ENCODE assay signal across 8 cellular contexts in the genomic region with DNA sequence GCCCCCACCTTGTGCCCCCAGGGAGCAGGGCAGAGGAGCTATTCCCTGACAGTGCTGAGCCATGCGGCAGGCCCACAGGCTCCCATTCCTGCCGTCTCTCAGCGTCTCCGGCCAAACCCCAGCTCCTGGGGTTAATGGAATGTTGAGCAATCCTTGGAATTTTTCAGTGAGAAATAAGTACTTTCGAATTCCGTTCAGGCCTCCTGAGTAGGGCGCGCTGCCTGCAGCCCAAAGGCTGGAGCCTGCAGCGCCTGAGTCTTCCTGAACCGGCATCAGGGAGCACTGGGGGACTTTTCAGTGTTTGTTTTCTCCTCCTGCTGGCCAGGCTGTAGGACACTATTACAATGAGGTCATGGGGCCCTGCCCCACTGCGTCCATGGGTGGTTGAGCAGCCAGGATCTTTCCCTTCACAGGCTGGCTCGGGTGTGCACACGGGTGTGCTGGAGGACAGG. TPM values are rescaled to one million over a fixed set of nuclear protein-coding genes. Genes with fewer than 3 reads are reported as not detected.
DNase-seq lines count a peak whose midpoint lies in the region; ATAC-seq and TF ChIP-seq lines count a peak whose summit lies in the region.

No MANE protein-coding gene starts in this region.

- H3K27ac ChIP-seq in RWPE1 = peak overlapping the region; percentile 85

- peak overlapping the region; percentile 57 for H2AFZ ChIP-seq in neuron (ENCODE audit: low read depth, low read length)

- peaks cover 30% of the 10 kb centered on the region for H3K4me1 Mint-ChIP-seq in activated T-helper 17 cell treated with anti-CD3 and anti-CD28 coated beads, Interleukin-2, amount 50 U/mL, for 72 hours

- CTCF ChIA-PET in AG04449 (lab: Yijun Ruan, JAX) = interaction anchor here (0.9 to 3.2 kb wide), 6 partner anchors 19 to 107 kb away, joined by 3 to 15 read pairs (median 5); a partner anchor contains a TSS
- CTCF ChIA-PET in RWPE1 (lab: Yijun Ruan, JAX) = interaction anchor here (0.6 to 1.1 kb wide), 3 partner anchors 100 to 1087 kb away, joined by 4 to 5 read pairs (median 5); a partner anchor contains a TSS

- peak overlapping the region; percentile 20 for H3K4me3 ChIP-seq in AG04449 (ENCODE audit: low read depth, low read length)
- peak overlapping the region; percentile 28 for H3K4me3 ChIP-seq in fibroblast of the aortic adventitia (ENCODE audit: low read depth, low read length)
- peak overlapping the region; percentile 14 for H3K4me3 ChIP-seq in neuron (ENCODE audit: low read length)

- peak; percentile 47 for TF ChIP-seq CTCF in AG04449 (IDR thresholded peaks at IDR 0.05; ENCODE audit: insufficient read depth, low read length, missing control alignments)
- no peak for TF ChIP-seq CTCF in RWPE1 (conservative IDR thresholded peaks at IDR 0.05; ENCODE audit: low read depth)
- peak; percentile 56 for TF ChIP-seq CTCF in fibroblast of the aortic adventitia (IDR thresholded peaks at IDR 0.05; ENCODE audit: insufficient read depth, low read length)

- peaks cover 3% of the 10 kb centered on the region for H3K9me3 Mint-ChIP-seq in activated T-helper 17 cell treated with anti-CD3 and anti-CD28 coated beads, Interleukin-2, amount 50 U/mL, for 72 hours

- H3K27ac Mint-ChIP-seq in activated T-helper 17 cell treated with anti-CD3 and anti-CD28 coated beads, Interleukin-2, amount 50 U/mL, for 72 hours = no peak overlapping the region

- DNase-seq in AG04449 (ENCODE audit: low read depth, low spot score) (peak; percentile 83), RWPE1 (ENCODE audit: low spot score) (peak; percentile 73), fibroblast of the aortic adventitia (ENCODE audit: low read depth) (peak; percentile 96), SK-N-DZ (ENCODE audit: low spot score) (no peak), SW 1271 (lab: John Stamatoyannopoulos, UW) (no peak)

- no peaks in the 10 kb centered on the region for H3K36me3 ChIP-seq in neuron (ENCODE audit: insufficient read depth, low read length)

- H3K4me3 Mint-ChIP-seq in activated T-helper 17 cell treated with anti-CD3 and anti-CD28 coated beads, Interleukin-2, amount 50 U/mL, for 72 hours = no peak overlapping the region

- ATAC-seq in activated T-helper 17 cell treated with anti-CD3 and anti-CD28 coated beads, Interleukin-2, amount 50 U/mL, for 72 hours (replicated peaks) = no peak
- no peak for ATAC-seq in GM18511 (IDR thresholded peaks at IDR 0.05; ENCODE audit: unreplicated experiment)

- H3K27me3 Mint-ChIP-seq in activated T-helper 17 cell treated with anti-CD3 and anti-CD28 coated beads, Interleukin-2, amount 50 U/mL, for 72 hours = no peaks in the 10 kb centered on the region

- POLR2A ChIA-PET in AG04449 (lab: Yijun Ruan, JAX) (interaction anchor here (0.5 to 1.8 kb wide), 4 partner anchors 16 to 914 kb away, joined by 3 to 6 read pairs (median 4); a partner anchor contains a TSS), RWPE1 (lab: Yijun Ruan, JAX; ENCODE audit: low non-redundant PET) (no interaction called here)

- H3K36me3 Mint-ChIP-seq in activated T-helper 17 cell treated with anti-CD3 and anti-CD28 coated beads, Interleukin-2, amount 50 U/mL, for 72 hours (ENCODE audit: low read depth) = no peaks in the 10 kb centered on the region

- H3K4me1 ChIP-seq in neuron (ENCODE audit: insufficient read depth, low read length) = peaks cover 61% of the 10 kb centered on the region

- no peaks in the 10 kb centered on the region for H3K9me3 ChIP-seq in neuron (ENCODE audit: low read length)

- no peaks in the 10 kb centered on the region for H3K27me3 ChIP-seq in neuron (ENCODE audit: insufficient read depth, low read length)

RNA-seq across cellular contexts. Expression of a gene that starts 33.3 kb away (rescaled TPM):
- 36.5 and 61.9 TPM in 2 replicates for total RNA-seq in fibroblast of the aortic adventitia (ENCODE audit: low replicate concordance)
- total RNA-seq in activated T-helper 17 cell treated with anti-CD3 and anti-CD28 coated beads, Interleukin-2, amount 50 U/mL, for 72 hours = 10 to 100 TPM; 46.8 to 95.4 TPM
- polyA plus RNA-seq in SK-N-DZ (2014; cell fraction: cytosol; rRNA removed) = 1.3 and 1.4 TPM in 2 replicates
- polyA plus RNA-seq in SK-N-DZ (2014; cell fraction: nucleus; rRNA removed) = 0.47 and 0.89 TPM in 2 replicates

Comparison
In these comparisons a context has a peak if more than half of its experiments do, and no peak if none do; other contexts are left out.
1. DNase-seq: peak in AG04449 (single experiment), RWPE1 (single experiment) and fibroblast of the aortic adventitia (single experiment); none in SK-N-DZ (single experiment) and SW 1271 (0 of 2).
2. Peak in every context shown above with its lines, with median percentiles within 50 percentile points of each other: H3K4me3 ChIP-seq.